Comparison of ENCODE assay signal across 8 cellular contexts in the genomic region with DNA sequence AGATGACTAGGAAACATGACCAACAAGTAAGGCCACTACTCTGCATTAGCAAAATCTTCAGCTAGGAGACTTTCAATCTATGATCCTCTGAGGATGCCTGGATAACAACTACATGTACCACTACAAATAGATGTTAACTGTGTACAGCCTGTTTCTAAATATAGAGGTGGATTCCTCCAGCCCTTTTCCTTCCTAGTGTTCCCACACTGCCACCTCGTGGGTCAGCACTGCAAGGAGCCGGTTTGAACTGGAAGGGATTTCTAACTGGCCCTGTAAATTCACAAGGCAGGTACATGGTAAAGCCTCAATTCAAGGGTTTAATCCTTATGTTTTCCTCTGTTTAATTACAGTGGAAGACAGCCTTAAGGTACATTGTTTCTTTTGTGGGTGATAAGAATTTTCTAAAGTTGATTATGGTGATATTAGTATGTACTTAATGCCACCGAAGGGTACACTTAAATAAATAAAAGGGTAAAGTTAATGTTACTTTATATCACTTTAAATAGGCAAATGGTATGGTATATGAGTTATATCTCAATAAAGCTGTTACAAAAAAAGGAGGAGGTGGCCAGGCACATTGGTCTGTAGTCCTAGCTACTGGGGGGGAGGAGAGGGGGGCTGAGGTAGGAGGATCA. TPM values are rescaled to one million over a fixed set of nuclear protein-coding genes. Genes with fewer than 3 reads are reported as not detected.
DNase-seq lines count a peak whose midpoint lies in the region; ATAC-seq and TF ChIP-seq lines count a peak whose summit lies in the region.

No MANE protein-coding gene starts in this region.

- peaks cover 0 to 7% (median 4%) of the 10 kb centered on the region in 12 donors for H3K4me1 ChIP-seq in heart left ventricle
- no peaks in the 10 kb centered on the region for H3K4me1 ChIP-seq in psoas muscle

- TF ChIP-seq CTCF in heart left ventricle (IDR thresholded peaks at IDR 0.05): peak; percentile 62 to 92 (median 79)
- TF ChIP-seq CTCF in psoas muscle (IDR thresholded peaks at IDR 0.05): peak; percentile 84

- no peak overlapping the region for H3K4me3 Mint-ChIP-seq in activated naive CD8-positive, alpha-beta T cell treated with anti-CD3 and anti-CD28 coated beads, Interleukin-2, amount 50 U/mL, for 24 hours

- 31 to 34% (median 32%) methylated on average over 3 of the region's 3 CpGs for WGBS in heart left ventricle, 4 donors
- WGBS in psoas muscle, 3 donors: 29 to 35% (median 33%) methylated on average over 3 of the region's 3 CpGs

- peaks cover 8% of the 10 kb centered on the region for H3K36me3 Mint-ChIP-seq in activated naive CD8-positive, alpha-beta T cell treated with anti-CD3 and anti-CD28 coated beads, Interleukin-2, amount 50 U/mL, for 24 hours (ENCODE audit: low read depth)

- no peaks in the 10 kb centered on the region for H3K9me3 Mint-ChIP-seq in activated naive CD8-positive, alpha-beta T cell treated with anti-CD3 and anti-CD28 coated beads, Interleukin-2, amount 50 U/mL, for 24 hours

- H3K36me3 ChIP-seq in heart left ventricle (no peaks in the 10 kb centered on the region), psoas muscle (ENCODE audit: insufficient read depth in 1 of 2, low read depth in 1 of 2) (no peaks in the 10 kb centered on the region)

- H3K27ac ChIP-seq in heart left ventricle: no peak overlapping the region
- H3K27ac ChIP-seq in psoas muscle: no peak overlapping the region

- no peaks in the 10 kb centered on the region for H3K27me3 Mint-ChIP-seq in activated naive CD8-positive, alpha-beta T cell treated with anti-CD3 and anti-CD28 coated beads, Interleukin-2, amount 50 U/mL, for 24 hours

- no peak overlapping the region for H3K4me3 ChIP-seq in heart left ventricle
- no peak overlapping the region for H3K4me3 ChIP-seq in psoas muscle

- DNase-seq in ELR (ENCODE audit: low read depth) (peak; percentile 78), HUDEP-2 (lab: John Stamatoyannopoulos, UW; ENCODE audit: unreplicated experiment in 76 of 76) (peak in 60 of 76 experiments; percentile 2 to 72 (median 40)), NOMO-1 treated with dmso at 0.1 percent for 144 hours (lab: John Stamatoyannopoulos, UW; ENCODE audit: unreplicated experiment) (peak; percentile 11), heart left ventricle (peak in 4 of 5 donors; percentile 62 to 69 (median 66)), psoas muscle (peak; percentile 67 to 85)
- DNase-seq in activated naive CD8-positive, alpha-beta T cell treated with anti-CD3 and anti-CD28 coated beads, Interleukin-2, amount 50 U/mL, for 24 hours: peak; percentile 52

- ATAC-seq in activated naive CD8-positive, alpha-beta T cell treated with anti-CD3 and anti-CD28 coated beads, Interleukin-2, amount 50 U/mL, for 24 hours: no peak
- ATAC-seq in heart left ventricle (peak; percentile 88 to 97 (median 92)), psoas muscle (peak; percentile 94 to 99 (median 98)), HG03460 (IDR thresholded peaks at IDR 0.05; ENCODE audit: unreplicated experiment) (no peak), GM21528 (IDR thresholded peaks at IDR 0.05; ENCODE audit: low FRiP score, unreplicated experiment) (no peak)

- no peaks in the 10 kb centered on the region for H3K9me3 ChIP-seq in heart left ventricle
- H3K9me3 ChIP-seq in psoas muscle: no peaks in the 10 kb centered on the region

- H3K27me3 ChIP-seq in heart left ventricle: no peaks in the 10 kb centered on the region
- H3K27me3 ChIP-seq in psoas muscle (ENCODE audit: insufficient read depth in 3 of 3, low read length in 2 of 3): no peaks in the 10 kb centered on the region

- H3K4me1 Mint-ChIP-seq in activated naive CD8-positive, alpha-beta T cell treated with anti-CD3 and anti-CD28 coated beads, Interleukin-2, amount 50 U/mL, for 24 hours: peaks cover 13% of the 10 kb centered on the region

- intact Hi-C loops in heart left ventricle (cut with DNase I) (loop anchor here in 9 of 10 donors (1.0 to 10.0 kb wide), 10 partner anchors 210 to 1340 kb away; partner anchors contain the start of gene KIF26B (in 5 of the 9)), psoas muscle (cut with DNase I) (loop anchor here (2.0 to 5.0 kb wide), 4 partner anchors 480 to 1340 kb away; partner anchors contain the start of gene KIF26B (in 1 of the 2))

- H3K27ac Mint-ChIP-seq in activated naive CD8-positive, alpha-beta T cell treated with anti-CD3 and anti-CD28 coated beads, Interleukin-2, amount 50 U/mL, for 24 hours: no peak overlapping the region

- TF ChIP-seq POLR2A in heart left ventricle (IDR thresholded peaks at IDR 0.05): no peak

RNA-seq across cellular contexts. Expression of gene SMYD3, which starts 14.4 kb away (rescaled TPM):
- total RNA-seq in heart left ventricle (10 to 100 TPM in 4 of 9 donors, 1 to 10 TPM in 5; 6.6 to 12.1 (median 9.5) TPM), psoas muscle (1 to 10 TPM; 4.9 to 6.4 (median 5.8) TPM)
- polyA plus RNA-seq in heart left ventricle (10 to 100 TPM in 1 of 2 donors, 1 to 10 TPM in 1; 6.3 to 10.6 TPM), psoas muscle (1 to 10 TPM; 2.9 to 4.2 (median 3.7) TPM)

Comparison
In these comparisons a context has a peak if more than half of its experiments do, and no peak if none do; other contexts are left out.
1. DNase-seq: peak in every context shown above with its lines; median percentile 78 in ELR; 76 in psoas muscle; 66 in heart left ventricle; 52 in activated naive CD8-positive, alpha-beta T cell treated with anti-CD3 and anti-CD28 coated beads, Interleukin-2, amount 50 U/mL, for 24 hours; 40 in HUDEP-2; 11 in NOMO-1 treated with dmso at 0.1 percent for 144 hours.
2. ATAC-seq: peak in heart left ventricle (4 of 4) and psoas muscle (4 of 4); none in activated naive CD8-positive, alpha-beta T cell treated with anti-CD3 and anti-CD28 coated beads, Interleukin-2, amount 50 U/mL, for 24 hours (single experiment), HG03460 (single experiment) and GM21528 (single experiment).